1 cellular context compared by ENCODE assay signal in genomic region chr12:32444895-32445294, GRCh38.
A peak's percentile ranks its signal among the peaks of the same experiment; 100 is the strongest.
TF ChIP-seq lines count a peak whose summit lies in the region.

No MANE protein-coding gene starts in this region.

TF ChIP-seq in HepG2, 621 proteins besides CTCF, POLR2A, EP300 and RAD21 (continued from another document and continues in another):
- TF ChIP-seq POLR2G (IDR thresholded peaks at IDR 0.05; ENCODE audit: low read depth, low read length), result no peak
- TF ChIP-seq NPAS2 (CRISPR knock-in tag; IDR thresholded peaks at IDR 0.05; ENCODE audit: borderline replicate concordance), result no peak
- TF ChIP-seq NRL (CRISPR knock-in tag; IDR thresholded peaks at IDR 0.05; ENCODE audit: borderline replicate concordance), result no peak
- no peak for TF ChIP-seq SETDB1 (CRISPR knock-in tag; IDR thresholded peaks at IDR 0.05; ENCODE audit: borderline replicate concordance)
- TF ChIP-seq GATAD2A (CRISPR knock-in tag; IDR thresholded peaks at IDR 0.05), result 0 out of 2 replicates have a peak, but pooled peaks have one; percentile 45
- no peak for TF ChIP-seq ZNF10 (CRISPR knock-in tag; IDR thresholded peaks at IDR 0.05; ENCODE audit: borderline replicate concordance, low read depth)
- no peak for TF ChIP-seq ZNF614 (CRISPR knock-in tag; IDR thresholded peaks at IDR 0.05; ENCODE audit: borderline replicate concordance)
- no peak for TF ChIP-seq ZBTB21 (CRISPR knock-in tag; IDR thresholded peaks at IDR 0.05)
- TF ChIP-seq MED1 (CRISPR knock-in tag; IDR thresholded peaks at IDR 0.05), result no peak
- no peak for TF ChIP-seq RNF2 (conservative IDR thresholded peaks at IDR 0.05; ENCODE audit: low read depth)
- no peak for TF ChIP-seq POLR2AphosphoS5 (IDR thresholded peaks at IDR 0.05; ENCODE audit: low read depth, low read length)
- peak; percentile 71; the same call in 1 of the 2 replicates for TF ChIP-seq JUND (CRISPR knock-in tag; IDR thresholded peaks at IDR 0.05)
- TF ChIP-seq MIXL1 (CRISPR knock-in tag; IDR thresholded peaks at IDR 0.05), result 0 out of 2 replicates have a peak, but pooled peaks have one; percentile 19
- no peak for TF ChIP-seq BCL3 (CRISPR knock-in tag; IDR thresholded peaks at IDR 0.05)
- TF ChIP-seq ZBTB39 (CRISPR knock-in tag; IDR thresholded peaks at IDR 0.05), result no peak
- TF ChIP-seq ZNF33B (CRISPR knock-in tag; IDR thresholded peaks at IDR 0.05), result no peak
- TF ChIP-seq PPARG (CRISPR knock-in tag; conservative IDR thresholded peaks at IDR 0.05), result no peak
- TF ChIP-seq MTA1 (CRISPR knock-in tag; IDR thresholded peaks at IDR 0.05; ENCODE audit: borderline replicate concordance), result no peak
- no peak for TF ChIP-seq FOXC1 (CRISPR knock-in tag; IDR thresholded peaks at IDR 0.05; ENCODE audit: borderline replicate concordance)
- no peak for TF ChIP-seq ZNF512 (CRISPR knock-in tag; IDR thresholded peaks at IDR 0.05)
- TF ChIP-seq ZNF280B (CRISPR knock-in tag; IDR thresholded peaks at IDR 0.05; ENCODE audit: borderline replicate concordance), result no peak
- peak; percentile 26; the same call in 1 of the 2 replicates for TF ChIP-seq RXRB (CRISPR knock-in tag; IDR thresholded peaks at IDR 0.05; ENCODE audit: borderline replicate concordance)
- no peak for TF ChIP-seq ZNF652 (CRISPR knock-in tag; IDR thresholded peaks at IDR 0.05; ENCODE audit: borderline replicate concordance, low read depth)
- no peak for TF ChIP-seq ZKSCAN8 (CRISPR knock-in tag; IDR thresholded peaks at IDR 0.05; ENCODE audit: borderline replicate concordance)
- no peak for TF ChIP-seq FOXK2 (IDR thresholded peaks at IDR 0.05)
- no peak for TF ChIP-seq MAF1 (CRISPR knock-in tag; IDR thresholded peaks at IDR 0.05; ENCODE audit: borderline replicate concordance)
- peak; percentile 52; the same call in 1 of the 2 replicates for TF ChIP-seq RARA (CRISPR knock-in tag; IDR thresholded peaks at IDR 0.05)
- TF ChIP-seq TFDP1 (CRISPR knock-in tag; IDR thresholded peaks at IDR 0.05; ENCODE audit: borderline replicate concordance), result no peak
- no peak for TF ChIP-seq PRMT3 (CRISPR knock-in tag; IDR thresholded peaks at IDR 0.05; ENCODE audit: borderline replicate concordance, low read depth)
- no peak for TF ChIP-seq REXO4 (CRISPR knock-in tag; IDR thresholded peaks at IDR 0.05; ENCODE audit: borderline replicate concordance)
- TF ChIP-seq ZNF660 (CRISPR knock-in tag; IDR thresholded peaks at IDR 0.05; ENCODE audit: borderline replicate concordance, low read depth), result no peak
- TF ChIP-seq RERE (CRISPR knock-in tag; IDR thresholded peaks at IDR 0.05; ENCODE audit: low read depth), result no peak
- no peak for TF ChIP-seq RFXANK (CRISPR knock-in tag; IDR thresholded peaks at IDR 0.05)
- TF ChIP-seq ZNF782 (CRISPR knock-in tag; IDR thresholded peaks at IDR 0.05; ENCODE audit: borderline replicate concordance), result no peak
- TF ChIP-seq PRDM4 (CRISPR knock-in tag; IDR thresholded peaks at IDR 0.05; ENCODE audit: borderline replicate concordance), result no peak
- no peak for TF ChIP-seq ZBTB49 (CRISPR knock-in tag; IDR thresholded peaks at IDR 0.05; ENCODE audit: borderline replicate concordance)
- no peak for TF ChIP-seq ZNF251 (CRISPR knock-in tag; IDR thresholded peaks at IDR 0.05)
- TF ChIP-seq USF2 (IDR thresholded peaks at IDR 0.05; ENCODE audit: low read depth, low read length), result no peak
- TF ChIP-seq USF2 (CRISPR knock-in tag; IDR thresholded peaks at IDR 0.05; ENCODE audit: borderline replicate concordance), result no peak
- TF ChIP-seq ETV6 (CRISPR knock-in tag; conservative IDR thresholded peaks at IDR 0.05), result no peak
- no peak for TF ChIP-seq ETV5 (CRISPR knock-in tag; IDR thresholded peaks at IDR 0.05; ENCODE audit: borderline replicate concordance)
- TF ChIP-seq SMARCC2 (IDR thresholded peaks at IDR 0.05), result 0 out of 2 replicates have a peak, but pooled peaks have one; percentile 36
- TF ChIP-seq HMGA1 (CRISPR knock-in tag; conservative IDR thresholded peaks at IDR 0.05), result no peak
- TF ChIP-seq ERF (CRISPR knock-in tag; IDR thresholded peaks at IDR 0.05), result no peak
